30 cellular contexts compared by ENCODE assay signal in the genomic region with DNA sequence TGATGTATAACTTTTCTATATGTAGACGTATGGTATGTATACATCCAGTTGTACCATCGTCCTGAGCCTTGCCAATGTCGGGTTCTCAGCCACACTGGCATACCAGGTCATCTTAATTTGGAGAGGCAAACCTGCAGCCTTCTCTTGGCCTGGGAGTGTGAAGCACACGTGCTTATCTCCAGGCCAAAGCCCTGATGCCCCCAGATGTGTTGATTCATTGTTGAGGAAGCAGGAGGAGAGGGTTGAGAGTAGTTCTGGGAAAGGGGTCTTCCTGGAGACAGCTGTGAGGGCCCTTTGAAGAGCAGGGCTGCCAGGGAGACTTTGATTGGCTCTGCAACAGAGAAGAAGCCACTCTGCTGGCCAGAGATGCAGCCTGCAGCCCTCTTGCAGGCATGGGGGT.
"Had no signal": no experiment of that assay in that cellular context is flagged by ENCODE, and none has a peak within 500 bp of the region (broad histone marks: within the 10 kb centered on the region; RNA-seq: fewer than 3 reads in every experiment).

No MANE protein-coding gene starts in this region.

- H3K27ac ChIP-seq: colonic mucosa, coronary artery, dorsolateral prefrontal cortex, epithelial cell of prostate, esophagus muscularis mucosa, esophagus squamous epithelium, foreskin keratinocyte, gastrocnemius medialis, gastroesophageal sphincter, heart left ventricle, heart right ventricle, hepatocyte had no signal

- H3K27ac Mint-ChIP-seq: dendritic cell treated with granulocyte-macrophage colony-stimulating factor and Interleukin-4, amounts not matched to agents 40 ng/mL and 50 ng/mL, for 4 days; effector memory CD8-positive, alpha-beta T cell; endodermal cell had no signal

- H3K27me3 ChIP-seq: colonic mucosa, dorsolateral prefrontal cortex, gastrocnemius medialis, heart left ventricle, heart right ventricle, hepatocyte had no signal

- H3K4me1 Mint-ChIP-seq: endodermal cell had no signal

- H3K9me3 ChIP-seq: colonic mucosa, esophagus muscularis mucosa, esophagus squamous epithelium, gastrocnemius medialis, gastroesophageal sphincter, heart left ventricle, heart right ventricle had no signal

- H3K4me3 ChIP-seq: colonic mucosa, coronary artery, dorsolateral prefrontal cortex, esophagus muscularis mucosa, esophagus squamous epithelium, gastrocnemius medialis, gastroesophageal sphincter, heart left ventricle, heart right ventricle, hepatocyte had no signal

- H3K4me1 ChIP-seq: colonic mucosa, esophagus muscularis mucosa, esophagus squamous epithelium, foreskin keratinocyte, gastrocnemius medialis, gastroesophageal sphincter, heart left ventricle, heart right ventricle had no signal

- DNase-seq: colonic mucosa; cortex of kidney; dermis blood vessel endothelial cell; dorsolateral prefrontal cortex; effector CD4-positive, alpha-beta T cell; effector CD8-positive, alpha-beta T cell; effector memory CD4-positive, alpha-beta T cell; effector memory CD8-positive, alpha-beta T cell; endodermal cell; esophagus squamous epithelium; foreskin fibroblast; foreskin keratinocyte; foreskin melanocyte; gastrocnemius medialis; glutamatergic neuron; head of caudate nucleus; heart left ventricle; heart right ventricle; hippocampal formation had no signal

- H2AFZ ChIP-seq: hepatocyte had no signal

- H3K36me3 ChIP-seq: colonic mucosa, esophagus muscularis mucosa, esophagus squamous epithelium, gastrocnemius medialis, gastroesophageal sphincter, heart left ventricle, heart right ventricle had no signal

- H3K4me3 Mint-ChIP-seq: dendritic cell treated with granulocyte-macrophage colony-stimulating factor and Interleukin-4, amounts not matched to agents 40 ng/mL and 50 ng/mL, for 4 days; effector memory CD8-positive, alpha-beta T cell; endodermal cell had no signal

- H3K79me2 ChIP-seq: hepatocyte had no signal

- FAIRE-seq: colon, endometrium, endothelial cell of umbilical vein, frontal cortex had no signal

- ATAC-seq: effector memory CD8-positive, alpha-beta T cell; esophagus mucosa; foreskin keratinocyte; gastrocnemius medialis; gastroesophageal sphincter; heart left ventricle; heart right ventricle had no signal

- H3K4me2 ChIP-seq: hepatocyte had no signal

- H3K27me3 Mint-ChIP-seq: dendritic cell treated with granulocyte-macrophage colony-stimulating factor and Interleukin-4, amounts not matched to agents 40 ng/mL and 50 ng/mL, for 4 days had no signal

- H3K9me3 Mint-ChIP-seq: dendritic cell treated with granulocyte-macrophage colony-stimulating factor and Interleukin-4, amounts not matched to agents 40 ng/mL and 50 ng/mL, for 4 days; effector memory CD8-positive, alpha-beta T cell; endodermal cell had no signal
